Comparison of ENCODE assay signal across 9 cellular contexts in the genomic region with DNA sequence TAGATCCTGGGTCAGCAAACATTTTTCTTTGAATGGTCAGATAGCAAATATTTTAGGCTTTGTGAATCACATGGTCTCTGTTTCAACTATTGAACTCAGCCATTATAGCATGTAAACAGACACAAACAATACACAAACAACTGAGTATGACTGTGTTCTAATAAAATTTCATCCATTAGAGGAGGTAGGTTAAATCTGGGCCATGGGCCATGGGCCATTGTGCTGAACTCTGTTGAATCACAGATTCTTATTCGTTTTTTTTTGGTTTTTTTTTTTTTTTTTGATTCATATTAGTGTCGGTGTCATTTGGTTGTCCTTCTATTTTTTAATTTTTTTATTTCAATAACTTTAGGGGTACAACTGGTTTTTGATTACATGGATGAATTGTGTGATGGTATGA.
"Had no signal": no experiment of that assay in that cellular context is flagged by ENCODE, and none has a peak within 500 bp of the region (broad histone marks: within the 10 kb centered on the region; RNA-seq: fewer than 3 reads in every experiment).

No MANE protein-coding gene starts in this region.

- H3K27ac Mint-ChIP-seq: GM23338 had no signal

- H3K4me2 ChIP-seq: GM23338 had no signal

- FAIRE-seq: H1, HTR-8/SVneo, K562 had no signal

- H3K4me3 ChIP-seq: GM23338, HAP-1, K562 had no signal

- H3K4me3 Mint-ChIP-seq: GM23338 had no signal

- H3K36me3 ChIP-seq: HAP-1 had no signal

- ATAC-seq: GM23338, HCT116, K562 had no signal

- H3K4me1 Mint-ChIP-seq: GM23338 had no signal

- H2AFZ ChIP-seq: GM23338 had no signal

- DNase-seq: H7, IMR-90, KG1 had no signal

- H3K4me1 ChIP-seq: HAP-1 had no signal
